In the genomic region with DNA sequence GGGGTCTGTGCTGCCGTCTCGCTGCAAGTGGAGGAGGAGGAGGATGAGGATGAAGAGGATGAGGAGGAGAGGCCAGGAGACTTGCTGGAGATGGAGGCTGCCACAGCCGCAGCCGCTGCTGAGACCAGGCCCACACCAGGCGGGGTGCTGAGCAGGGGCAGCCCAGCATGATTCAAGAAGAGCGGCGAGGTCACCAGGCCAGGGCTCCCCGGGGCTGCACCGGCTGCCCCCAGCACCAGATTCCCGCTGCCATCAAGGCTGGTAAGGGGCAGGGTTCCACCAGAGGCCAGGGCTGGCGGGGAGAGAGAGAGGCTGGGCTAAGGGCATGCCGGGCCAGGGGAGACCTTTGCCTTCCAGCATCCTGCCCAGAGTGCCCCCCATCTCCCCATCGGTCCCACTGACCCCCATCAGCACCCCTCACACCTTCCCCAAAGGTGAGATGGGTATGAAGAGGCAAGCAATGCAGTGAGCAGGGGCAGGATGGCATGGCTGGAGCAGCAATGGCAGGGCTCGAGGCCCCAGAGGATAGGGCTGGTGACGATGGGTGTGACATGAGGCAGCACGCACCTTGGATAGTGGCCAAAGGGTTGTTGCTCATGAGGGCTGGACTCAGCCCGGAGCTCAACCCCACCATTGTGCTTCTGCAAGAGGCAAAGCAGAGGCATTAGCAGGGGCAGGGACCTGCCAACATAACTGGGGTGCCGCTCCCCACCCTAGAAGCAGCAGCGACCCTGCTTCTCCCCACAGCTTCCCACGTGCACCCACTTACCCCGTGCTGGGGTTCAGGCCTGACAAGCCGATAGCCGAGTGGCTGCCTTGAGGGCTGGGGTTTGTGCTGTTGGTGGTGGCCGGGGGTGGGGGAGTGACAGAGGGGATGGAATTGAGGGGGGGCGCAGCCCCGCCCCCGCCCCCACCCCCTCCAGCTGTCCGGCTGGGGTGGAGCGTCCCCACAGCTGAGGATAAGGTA, we compare ENCODE assay signal across 9 cellular contexts. TPM values are rescaled to one million over a fixed set of nuclear protein-coding genes. Genes with fewer than 3 reads are reported as not detected.
DNase-seq lines count a peak whose midpoint lies in the region; ATAC-seq and TF ChIP-seq lines count a peak whose summit lies in the region.
"Had no signal": no experiment of that assay in that cellular context is flagged by ENCODE, and none has a peak within 500 bp of the region (broad histone marks: within the 10 kb centered on the region; RNA-seq: fewer than 3 reads in every experiment).

No MANE protein-coding gene starts in this region.

- no peak for TF ChIP-seq POLR2A in breast epithelium (IDR thresholded peaks at IDR 0.05)

- no peaks in the 10 kb centered on the region for H3K36me3 ChIP-seq in breast epithelium
- no peaks in the 10 kb centered on the region for H3K36me3 ChIP-seq in mucosa of descending colon (ENCODE audit: low read depth)

- ATAC-seq in mucosa of descending colon (peak; percentile 83), GM18498 (IDR thresholded peaks at IDR 0.05; ENCODE audit: unreplicated experiment) (no peak)

- H3K4me1 ChIP-seq in breast epithelium (no peaks in the 10 kb centered on the region), mucosa of descending colon (ENCODE audit: low read depth) (peaks cover 13% of the 10 kb centered on the region)

- CTCF ChIA-PET in HEK293T (lab: Yijun Ruan, JAX) = no interaction called here

- intact Hi-C loops in breast epithelium (cut with DNase I; ENCODE audit: low total_unique reads) (no loop called here), mucosa of descending colon (cut with DNase I, micrococcal nuclease) (no loop called here)

- no peaks in the 10 kb centered on the region for H3K27me3 ChIP-seq in breast epithelium

- peak overlapping the region; percentile 35 to 74 for H3K27ac ChIP-seq in breast epithelium

- POLR2A ChIA-PET in HEK293T (lab: Yijun Ruan, JAX) = no interaction called here

- TF ChIP-seq CTCF in breast epithelium (IDR thresholded peaks at IDR 0.05) (no peak), mucosa of descending colon (IDR thresholded peaks at IDR 0.05) (no peak)

- H3K9me3 ChIP-seq in breast epithelium (no peaks in the 10 kb centered on the region), mucosa of descending colon (no peaks in the 10 kb centered on the region)

- peak overlapping the region in 1 of 3 donors; percentile 19 for H3K4me3 ChIP-seq in breast epithelium
- H3K4me3 ChIP-seq in mucosa of descending colon = no peak overlapping the region

- DNase-seq in NCI-H2171 treated with DMSO at 0.1 percent for 48 hours (lab: John Stamatoyannopoulos, UW) (peak; percentile 33), NCI-H2171 (lab: John Stamatoyannopoulos, UW) (no peak), HPDE6-E6E7 (ENCODE audit: extremely low spot score) (peak; percentile 64), breast epithelium (ENCODE audit: low spot score in 2 of 2) (no peak), mucosa of descending colon (peak in 2 of 3 donors; percentile 59 to 76), HEK293T (ENCODE audit: extremely low spot score) (no peak)
- no peak for DNase-seq in effector CD8-positive, alpha-beta T cell (lab: John Stamatoyannopoulos, UW)
- DNase-seq: nucleus accumbens had no signal

TF ChIP-seq in HEK293T, 16 proteins besides CTCF, POLR2A, EP300 and RAD21:
- no peak for TF ChIP-seq FOXA1 (IDR thresholded peaks at IDR 0.05)
- no peak for TF ChIP-seq ZNF384 (IDR thresholded peaks at IDR 0.05)
- no peak for TF ChIP-seq SUZ12 (IDR thresholded peaks at IDR 0.05)
- no peak for TF ChIP-seq BHLHE40 (IDR thresholded peaks at IDR 0.05; ENCODE audit: borderline replicate concordance)
- TF ChIP-seq HDGF (IDR thresholded peaks at IDR 0.05; ENCODE audit: borderline replicate concordance) = no peak
- TF ChIP-seq L3MBTL2 (conservative IDR thresholded peaks at IDR 0.05) = no peak
- no peak for TF ChIP-seq CTBP1 (IDR thresholded peaks at IDR 0.05; ENCODE audit: borderline replicate concordance)
- TF ChIP-seq SP1 (IDR thresholded peaks at IDR 0.05) = no peak
- no peak for TF ChIP-seq LEF1 (IDR thresholded peaks at IDR 0.05; ENCODE audit: borderline replicate concordance)
- TF ChIP-seq ELF4 (IDR thresholded peaks at IDR 0.05) = no peak
- TF ChIP-seq, protein P1, sequence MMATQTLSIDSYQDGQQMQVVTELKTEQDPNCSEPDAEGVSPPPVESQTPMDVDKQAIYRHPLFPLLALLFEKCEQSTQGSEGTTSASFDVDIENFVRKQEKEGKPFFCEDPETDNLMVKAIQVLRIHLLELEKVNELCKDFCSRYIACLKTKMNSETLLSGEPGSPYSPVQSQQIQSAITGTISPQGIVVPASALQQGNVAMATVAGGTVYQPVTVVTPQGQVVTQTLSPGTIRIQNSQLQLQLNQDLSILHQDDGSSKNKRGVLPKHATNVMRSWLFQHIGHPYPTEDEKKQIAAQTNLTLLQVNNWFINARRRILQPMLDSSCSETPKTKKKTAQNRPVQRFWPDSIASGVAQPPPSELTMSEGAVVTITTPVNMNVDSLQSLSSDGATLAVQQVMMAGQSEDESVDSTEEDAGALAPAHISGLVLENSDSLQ (IDR thresholded peaks at IDR 0.05) = no peak
- no peak for TF ChIP-seq ARNT (IDR thresholded peaks at IDR 0.05)
- no peak for TF ChIP-seq TARDBP (IDR thresholded peaks at IDR 0.05)
TF ChIP-seq in HEK293T: peak in this region for 0.

RNA-seq across cellular contexts. Expression of a gene that starts 15.6 kb away (rescaled TPM):
- total RNA-seq in breast epithelium (10 to 100 TPM; 13.8 to 19.2 (median 15.1) TPM), mucosa of descending colon (10 to 100 TPM; 11.2 to 17.5 (median 17.0) TPM)

RNA-seq across cellular contexts. Expression of a gene that starts 21.6 kb away (rescaled TPM):
- total RNA-seq in breast epithelium = 1 to 10 TPM in 2 of 3 donors, not detected in 1; 1.6 to 1.9 TPM
- 10 to 100 TPM in 1 of 3 donors, 1 to 10 TPM in 1, under 1 TPM in 1; 0.67 to 25.8 (median 2.0) TPM for total RNA-seq in mucosa of descending colon

RNA-seq across cellular contexts. Expression of a gene that starts 40.7 kb away (rescaled TPM):
- total RNA-seq in breast epithelium = 1 to 10 TPM; 1.2 to 2.9 (median 1.6) TPM
- total RNA-seq in mucosa of descending colon = 1 to 10 TPM; 3.9 to 6.8 (median 6.1) TPM

Comparison
In these comparisons a context has a peak if more than half of its experiments do, and no peak if none do; other contexts are left out.
1. DNase-seq: peak in NCI-H2171 treated with DMSO at 0.1 percent for 48 hours (single experiment), HPDE6-E6E7 (single experiment) and mucosa of descending colon (2 of 3); none in NCI-H2171 (single experiment), breast epithelium (0 of 2), effector CD8-positive, alpha-beta T cell (single experiment) and HEK293T (single experiment).